24 cellular contexts compared by ENCODE assay signal in the genomic region with DNA sequence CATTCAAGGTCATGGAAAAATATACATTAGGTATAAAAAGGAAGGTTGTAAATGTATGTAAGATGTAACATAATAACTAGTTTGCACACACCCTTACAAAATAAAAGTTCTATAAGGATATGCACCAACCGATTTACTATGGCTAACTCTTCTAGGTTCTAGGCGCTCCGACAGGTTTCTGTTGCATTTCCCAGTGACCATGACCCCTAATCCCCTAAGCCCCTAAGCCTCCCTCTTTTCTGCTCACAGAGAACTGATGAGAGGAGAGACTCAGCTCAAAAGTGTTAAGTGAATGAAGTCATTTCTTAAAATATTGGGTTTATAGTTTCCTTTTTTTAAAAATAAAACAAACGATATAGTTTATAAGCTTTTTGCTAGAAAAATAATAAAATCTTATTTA. TPM values are rescaled to one million over a fixed set of nuclear protein-coding genes. Genes with fewer than 3 reads are reported as not detected.
DNase-seq lines count a peak whose midpoint lies in the region; ATAC-seq, FAIRE-seq and TF ChIP-seq lines count a peak whose summit lies in the region.
"Had no signal": no experiment of that assay in that cellular context is flagged by ENCODE, and none has a peak within 500 bp of the region (broad histone marks: within the 10 kb centered on the region; RNA-seq: fewer than 3 reads in every experiment).

No MANE protein-coding gene starts in this region.

- no peak for TF ChIP-seq RAD21 in GM12878 (IDR thresholded peaks at IDR 0.05; ENCODE audit: insufficient read depth, low read depth, low read length)

- no peaks in the 10 kb centered on the region for H4K20me1 ChIP-seq in GM12878 (ENCODE audit: control insufficient read depth, insufficient read depth)
- H4K20me1 ChIP-seq: BLaER1 treated with 17β-estradiol and CSF1 and Interleukin-3, amounts not matched to agents 10 nM and 100 nM had no signal

- ATAC-seq in activated CD8-positive, alpha-beta T cell treated with anti-CD3 and anti-CD28 coated beads, Interleukin-2, amount 10 ng/mL, durations not matched to agents 7 days and 5 days, result no peak
- no peak for ATAC-seq in activated CD8-positive, alpha-beta T cell treated with anti-CD3 and anti-CD28 coated beads for 36 hours
- ATAC-seq in GM12878, result no peak
- ATAC-seq: GM23338 had no signal

- H3K27ac Mint-ChIP-seq in activated CD8-positive, alpha-beta T cell treated with anti-CD3 and anti-CD28 coated beads, Interleukin-2, amount 10 ng/mL, durations not matched to agents 7 days and 5 days, result no peak overlapping the region
- H3K27ac Mint-ChIP-seq in activated CD8-positive, alpha-beta T cell treated with anti-CD3 and anti-CD28 coated beads for 36 hours, result no peak overlapping the region
- H3K27ac Mint-ChIP-seq: CD14-positive monocyte; CD4-positive, alpha-beta T cell; CD8-positive, alpha-beta memory T cell; GM23338; H9; HFFc6 had no signal

- peaks cover 11% of the 10 kb centered on the region for H3K4me1 ChIP-seq in GM12878 (ENCODE audit: control insufficient read depth, insufficient read depth, low read length)
- H3K4me1 ChIP-seq: A549, BE2C had no signal

- no peak overlapping the region for H3K4me3 ChIP-seq in GM12878
- H3K4me3 ChIP-seq: A549; BLaER1 treated with 17β-estradiol and CSF1 and Interleukin-3, amounts not matched to agents 10 nM and 100 nM; GM23338 had no signal

- intact Hi-C loops in activated CD8-positive, alpha-beta T cell treated with anti-CD3 and anti-CD28 coated beads for 36 hours (cut with micrococcal nuclease), result loop anchor here (10.0 kb wide), 1 partner anchor 326 kb away; no protein-coding TSS in a partner anchor
- intact Hi-C loops in GM12878 (cut with micrococcal nuclease; ENCODE audit: unreplicated experiment), result no loop called here

- no peak overlapping the region for H3K4me3 Mint-ChIP-seq in activated CD8-positive, alpha-beta T cell treated with anti-CD3 and anti-CD28 coated beads, Interleukin-2, amount 10 ng/mL, durations not matched to agents 7 days and 5 days
- no peak overlapping the region for H3K4me3 Mint-ChIP-seq in activated CD8-positive, alpha-beta T cell treated with anti-CD3 and anti-CD28 coated beads for 36 hours
- H3K4me3 Mint-ChIP-seq: CD4-positive, alpha-beta T cell; CD8-positive, alpha-beta memory T cell; GM23338; H9; HFFc6 had no signal

- CTCF ChIA-PET in activated CD8-positive, alpha-beta T cell treated with anti-CD3 and anti-CD28 coated beads, Interleukin-2, amount 10 ng/mL, durations not matched to agents 7 days and 5 days (lab: Charles Lee), result interaction anchor here (0.6 kb wide), 1 partner anchor 307 kb away, joined by 3 read pairs; no protein-coding TSS in a partner anchor
- CTCF ChIA-PET in activated CD8-positive, alpha-beta T cell treated with anti-CD3 and anti-CD28 coated beads for 36 hours (lab: Charles Lee), result interaction anchor here (1.1 kb wide), 1 partner anchor 165 kb away, joined by 3 read pairs; no protein-coding TSS in a partner anchor
- CTCF ChIA-PET in GM12878 (lab: Yijun Ruan, JAX), result interaction anchor here (0.6 to 3.2 kb wide), 3 partner anchors 15 to 34 kb away, joined by 3 to 15 read pairs (median 4); no protein-coding TSS in a partner anchor

- no peaks in the 10 kb centered on the region for H3K79me2 ChIP-seq in GM12878 (ENCODE audit: control insufficient read depth, insufficient read depth, low read length)

- SMC1A ChIA-PET in GM12878 (lab: Charles Lee; ENCODE audit: uncharacterized antibody, unreplicated experiment), result interaction anchor here (1.3 kb wide), 1 partner anchor 18 kb away, joined by 3 read pairs; no protein-coding TSS in a partner anchor

- RAD21 ChIA-PET in GM12878 (lab: Charles Lee; ENCODE audit: unreplicated experiment), result no interaction called here

- no TSS peak for BruUV-seq in GM12878 (replicated peaks; lab: Mats Ljungman, UMichigan)

- H2AFZ ChIP-seq in GM12878 (ENCODE audit: control insufficient read depth, low read depth, low read length), result no peak overlapping the region
- H2AFZ ChIP-seq: GM23338 had no signal

- H3K27me3 ChIP-seq in GM12878 (replicated peaks in 1 of 2; ENCODE audit: control insufficient read depth in 2 of 2, insufficient read depth in 2 of 2, low read length in 1 of 2), result no peaks in the 10 kb centered on the region
- H3K27me3 ChIP-seq: BE2C had no signal

- DNase-seq in activated CD8-positive, alpha-beta T cell treated with anti-CD3 and anti-CD28 coated beads, Interleukin-2, amount 10 ng/mL, durations not matched to agents 7 days and 5 days, result peak; percentile 9
- DNase-seq in activated CD8-positive, alpha-beta T cell treated with anti-CD3 and anti-CD28 coated beads for 36 hours, result no peak
- DNase-seq in NCI-H82 (lab: John Stamatoyannopoulos, UW), result peak; percentile 87
- DNase-seq in GM12878 (ENCODE audit: low read depth, low spot score), result no peak
- no peak for DNase-seq in middle frontal gyrus (ENCODE audit: extremely low spot score, low spot score)
- no peak for DNase-seq in dedifferentiated amniotic fluid mesenchymal stem cell (ENCODE audit: extremely low spot score)
- DNase-seq: 8988T; AML-193; BE2C; CD4-positive, alpha-beta T cell; CD8-positive, alpha-beta memory T cell; DMS 273 treated with DMSO at 0.1 percent for 48 hours; DMS79; GDM1; H9 had no signal

- WGBS in GM12878 (ENCODE audit: insufficient coverage, insufficient replicate concordance, low lambda C conversion rate, missing lambda C conversion rate), result 66% methylated on average over 4 of the region's 4 CpGs

- H3K27ac ChIP-seq in GM12878 (ENCODE audit: control insufficient read depth, insufficient read depth), result no peak overlapping the region
- H3K27ac ChIP-seq: A549; BLaER1 treated with 17β-estradiol and CSF1 and Interleukin-3, amounts not matched to agents 10 nM and 100 nM had no signal

- H3K9me3 Mint-ChIP-seq in activated CD8-positive, alpha-beta T cell treated with anti-CD3 and anti-CD28 coated beads, Interleukin-2, amount 10 ng/mL, durations not matched to agents 7 days and 5 days (ENCODE audit: insufficient read depth), result no peaks in the 10 kb centered on the region
- no peaks in the 10 kb centered on the region for H3K9me3 Mint-ChIP-seq in activated CD8-positive, alpha-beta T cell treated with anti-CD3 and anti-CD28 coated beads for 36 hours
- H3K9me3 Mint-ChIP-seq: CD14-positive monocyte; CD4-positive, alpha-beta T cell; CD8-positive, alpha-beta memory T cell; GM23338; H9; HFFc6 had no signal

- POLR2A ChIA-PET in activated CD8-positive, alpha-beta T cell treated with anti-CD3 and anti-CD28 coated beads, Interleukin-2, amount 10 ng/mL, durations not matched to agents 7 days and 5 days (lab: Charles Lee), result no interaction called here
- POLR2A ChIA-PET in activated CD8-positive, alpha-beta T cell treated with anti-CD3 and anti-CD28 coated beads for 36 hours (lab: Charles Lee), result interaction anchor here (0.8 kb wide), 1 partner anchor 41 kb away, joined by 3 read pairs; no protein-coding TSS in a partner anchor
- POLR2A ChIA-PET in GM12878 (lab: Charles Lee), result no interaction called here

- H3K4me2 ChIP-seq in GM12878 (ENCODE audit: control insufficient read depth, insufficient read depth), result no peak overlapping the region
- H3K4me2 ChIP-seq: A549, GM23338 had no signal

- peaks cover 6% of the 10 kb centered on the region for H3K4me1 Mint-ChIP-seq in activated CD8-positive, alpha-beta T cell treated with anti-CD3 and anti-CD28 coated beads, Interleukin-2, amount 10 ng/mL, durations not matched to agents 7 days and 5 days (ENCODE audit: low read depth)
- H3K4me1 Mint-ChIP-seq in activated CD8-positive, alpha-beta T cell treated with anti-CD3 and anti-CD28 coated beads for 36 hours (ENCODE audit: low read depth), result peaks cover 6% of the 10 kb centered on the region
- H3K4me1 Mint-ChIP-seq: CD8-positive, alpha-beta memory T cell; GM23338 had no signal

- no peak for FAIRE-seq in GM12878 (lab: Jason Lieb, UNC)
- FAIRE-seq: A549, D721Med, GM12891, GM18507 had no signal

- in situ Hi-C loops in GM12878 (cut with MboI), result no loop called here

- no peak for TF ChIP-seq CTCF in activated CD8-positive, alpha-beta T cell treated with anti-CD3 and anti-CD28 coated beads for 36 hours (IDR thresholded peaks at IDR 0.05)
- TF ChIP-seq CTCF in GM12878 (IDR thresholded peaks at IDR 0.05 in 2 of 3, conservative IDR thresholded peaks at IDR 0.05 in 1 of 3; ENCODE audit: control insufficient read depth in 2 of 3, extremely low read depth in 1 of 3, insufficient read depth in 1 of 3, low read depth in 3 of 3, low read length in 3 of 3), result no peak

- TF ChIP-seq POLR2A in GM12878 (IDR thresholded peaks at IDR 0.05; ENCODE audit: low read depth, low read length), result no peak

- TF ChIP-seq EP300 in GM12878 (IDR thresholded peaks at IDR 0.05; ENCODE audit: borderline replicate concordance in 1 of 2, control insufficient read depth in 1 of 2, low read depth in 2 of 2, low read length in 2 of 2), result no peak

- H3K36me3 Mint-ChIP-seq in activated CD8-positive, alpha-beta T cell treated with anti-CD3 and anti-CD28 coated beads, Interleukin-2, amount 10 ng/mL, durations not matched to agents 7 days and 5 days (ENCODE audit: low read depth), result no peaks in the 10 kb centered on the region
- no peaks in the 10 kb centered on the region for H3K36me3 Mint-ChIP-seq in activated CD8-positive, alpha-beta T cell treated with anti-CD3 and anti-CD28 coated beads for 36 hours (ENCODE audit: low read depth)
- H3K36me3 Mint-ChIP-seq: CD14-positive monocyte; CD8-positive, alpha-beta memory T cell had no signal

- H3K9ac ChIP-seq in GM12878 (ENCODE audit: control insufficient read depth, insufficient read depth, low read length), result no peak overlapping the region
- H3K9ac ChIP-seq: BLaER1 treated with 17β-estradiol and CSF1 and Interleukin-3, amounts not matched to agents 10 nM and 100 nM had no signal

- H3K9me3 ChIP-seq in GM12878 (replicated peaks; ENCODE audit: control insufficient read depth, insufficient read depth, low read length), result no peaks in the 10 kb centered on the region
- H3K9me3 ChIP-seq: A549; BE2C; BLaER1 treated with 17β-estradiol and CSF1 and Interleukin-3, amounts not matched to agents 10 nM and 100 nM had no signal

- H3K27me3 Mint-ChIP-seq in activated CD8-positive, alpha-beta T cell treated with anti-CD3 and anti-CD28 coated beads, Interleukin-2, amount 10 ng/mL, durations not matched to agents 7 days and 5 days (ENCODE audit: low read depth), result peaks cover 29% of the 10 kb centered on the region
- peaks cover 17% of the 10 kb centered on the region for H3K27me3 Mint-ChIP-seq in activated CD8-positive, alpha-beta T cell treated with anti-CD3 and anti-CD28 coated beads for 36 hours

- H3K36me3 ChIP-seq in GM12878 (ENCODE audit: control insufficient read depth in 2 of 2, insufficient read depth in 2 of 2, low read length in 1 of 2), result no peaks in the 10 kb centered on the region
- H3K36me3 ChIP-seq: BE2C; BLaER1 treated with 17β-estradiol and CSF1 and Interleukin-3, amounts not matched to agents 10 nM and 100 nM had no signal

RNA-seq across cellular contexts. Expression of a gene that starts 30.0 kb away (rescaled TPM):
- 10 to 100 TPM; 18.3 to 20.1 TPM for total RNA-seq in activated CD8-positive, alpha-beta T cell treated with anti-CD3 and anti-CD28 coated beads, Interleukin-2, amount 10 ng/mL, durations not matched to agents 7 days and 5 days
- 10 to 100 TPM; 27.7 to 29.0 TPM for total RNA-seq in activated CD8-positive, alpha-beta T cell treated with anti-CD3 and anti-CD28 coated beads for 36 hours
- total RNA-seq in GM12878 (2013; cell fraction: nucleolus; rRNA removed), result 32.4 and 37.5 TPM in 2 replicates
- total RNA-seq in GM12878 (2014; rRNA removed) (11.7 and 12.3 TPM in 2 replicates), GM12878 (2014; rRNA removed; fragmentation: Illumina TruSeq; extraction: Trizol) (9.4 and 9.9 TPM in 2 replicates), GM12878 (2021) (12.9 and 15.1 TPM in 2 replicates)
- 6.0 TPM for polyA plus RNA-seq in GM12878 (2011; ENCODE audit: low read depth)
- polyA plus RNA-seq in GM12878 (2011; rRNA removed) (10.5 and 13.4 TPM in 2 replicates), GM12878 (2014; fragmentation: Illumina TruSeq; extraction: Trizol) (12.8 and 17.2 TPM in 2 replicates), GM12878 (2014; fragmentation: Nextera tagmentation; extraction: Ambion mirVana) (1 to 10 TPM; 3.4 to 5.2 TPM), GM12878 (2014; rRNA removed) (7.7 and 11.6 TPM in 2 replicates), GM12878 (2016; fragmentation: Nextera tagmentation; extraction: Ambion mirVana) (10 to 100 TPM in 1 of 2 experiments, 1 to 10 TPM in 1; 8.4 to 10.9 TPM)
- polyA plus RNA-seq in GM12878 (2011; cell fraction: cytosol; rRNA removed), result 22.6 and 26.4 TPM in 2 replicates
- polyA plus RNA-seq in GM12878 (2011; cell fraction: nucleus; rRNA removed), result 37.9 and 45.4 TPM in 2 replicates
- polyA plus RNA-seq in GM12878 (2012), result 7.3 and 8.0 TPM in 2 replicates
- 28.5 and 34.1 TPM in 2 replicates for polyA minus RNA-seq in GM12878 (2011; rRNA and poly(A)+ RNA removed)
- 7.8 and 10.5 TPM in 2 replicates for polyA minus RNA-seq in GM12878 (2011; cell fraction: cytosol; rRNA and poly(A)+ RNA removed)
- 24.2 and 40.6 TPM in 2 replicates for polyA minus RNA-seq in GM12878 (2011; cell fraction: nucleus; rRNA and poly(A)+ RNA removed)

RNA-seq across cellular contexts. Expression of a gene that starts 41.1 kb away (rescaled TPM):
- total RNA-seq in activated CD8-positive, alpha-beta T cell treated with anti-CD3 and anti-CD28 coated beads, Interleukin-2, amount 10 ng/mL, durations not matched to agents 7 days and 5 days, result not detected
- not detected for total RNA-seq in activated CD8-positive, alpha-beta T cell treated with anti-CD3 and anti-CD28 coated beads for 36 hours
- not detected in 2 replicates for total RNA-seq in GM12878 (2013; cell fraction: nucleolus; rRNA removed)
- total RNA-seq in GM12878 (2014; rRNA removed) (not detected in 2 replicates), GM12878 (2014; rRNA removed; fragmentation: Illumina TruSeq; extraction: Trizol) (not detected in 2 replicates), GM12878 (2021) (not detected in 2 replicates)
- polyA plus RNA-seq in GM12878 (2011; ENCODE audit: low read depth), result not detected
- polyA plus RNA-seq in GM12878 (2011; rRNA removed) (0.20 and 0.31 TPM in 2 replicates), GM12878 (2014; fragmentation: Illumina TruSeq; extraction: Trizol) (0.13 TPM in 1 of 2 replicates, not detected in the other), GM12878 (2014; fragmentation: Nextera tagmentation; extraction: Ambion mirVana) (not detected), GM12878 (2014; rRNA removed) (not detected in 2 replicates), GM12878 (2016; fragmentation: Nextera tagmentation; extraction: Ambion mirVana) (not detected)
- polyA plus RNA-seq in GM12878 (2011; cell fraction: cytosol; rRNA removed), result 0.32 and 0.43 TPM in 2 replicates
- 0.19 and 0.57 TPM in 2 replicates for polyA plus RNA-seq in GM12878 (2011; cell fraction: nucleus; rRNA removed)
- not detected in 2 replicates for polyA plus RNA-seq in GM12878 (2012)
- not detected in 2 replicates for polyA minus RNA-seq in GM12878 (2011; rRNA and poly(A)+ RNA removed)
- polyA minus RNA-seq in GM12878 (2011; cell fraction: cytosol; rRNA and poly(A)+ RNA removed), result not detected in 2 replicates
- polyA minus RNA-seq in GM12878 (2011; cell fraction: nucleus; rRNA and poly(A)+ RNA removed), result not detected in 2 replicates
- total RNA-seq: CD4-positive, alpha-beta T cell; CD8-positive, alpha-beta memory T cell; H4; HFFc6 had no signal
- polyA plus RNA-seq: CD14-positive monocyte; CD8-positive, alpha-beta memory T cell had no signal

Comparison
In these comparisons a context has a peak if more than half of its experiments do, and no peak if none do; other contexts are left out.
1. DNase-seq: peak in activated CD8-positive, alpha-beta T cell treated with anti-CD3 and anti-CD28 coated beads, Interleukin-2, amount 10 ng/mL, durations not matched to agents 7 days and 5 days (single experiment) and NCI-H82 (single experiment); none in activated CD8-positive, alpha-beta T cell treated with anti-CD3 and anti-CD28 coated beads for 36 hours (single experiment), GM12878 (single experiment), middle frontal gyrus (single experiment) and dedifferentiated amniotic fluid mesenchymal stem cell (single experiment).